In genomic region chr2:189287982-189288494, GRCh38 we compare ENCODE assay signal across 8 cellular contexts.
A peak's percentile ranks its signal among the peaks of the same experiment; 100 is the strongest.
DNase-seq lines count a peak whose midpoint lies in the region; ATAC-seq and TF ChIP-seq lines count a peak whose summit lies in the region.

No MANE protein-coding gene starts in this region.

- peak in 2 of 3 experiments; percentile 13 to 65 for DNase-seq in NCI-H1417 (lab: John Stamatoyannopoulos, UW)
- DNase-seq in NCI-H1417 treated with DMSO at 0.1 percent for 48 hours (lab: John Stamatoyannopoulos, UW) = no peak
- peak; percentile 92 for DNase-seq in LHCN-M2 (ENCODE audit: low read depth)
- no peak for DNase-seq in left cardiac atrium
- DNase-seq in stimulated activated naive CD8-positive, alpha-beta T cell treated with anti-CD3 and anti-CD28 coated beads, Interleukin-15, Interleukin-2, amounts not matched to agents 100 U/mL and 50 U/mL, for 24 hours = no peak
- DNase-seq in GDM1 (lab: John Stamatoyannopoulos, UW) = no peak

- TF ChIP-seq CTCF in VCaP (conservative IDR thresholded peaks at IDR 0.05) = peak; percentile 75

- intact Hi-C loops in left cardiac atrium (cut with DNase I) = loop anchor here in 1 of 2 donors (2.0 kb wide), 1 partner anchor 193 kb away; no protein-coding TSS in a partner anchor

- H3K27ac ChIP-seq in VCaP = no peak overlapping the region

- peak; percentile 87 for ATAC-seq in GM21717 (IDR thresholded peaks at IDR 0.05; ENCODE audit: unreplicated experiment)
- peak; percentile 63 to 67 for ATAC-seq in left cardiac atrium
- ATAC-seq in stimulated activated naive CD8-positive, alpha-beta T cell treated with anti-CD3 and anti-CD28 coated beads, Interleukin-15, Interleukin-2, amounts not matched to agents 100 U/mL and 50 U/mL, for 24 hours = peak; percentile 34

Comparison
In these comparisons a context has a peak if more than half of its experiments do, and no peak if none do; other contexts are left out.
1. DNase-seq: peak in NCI-H1417 (2 of 3) and LHCN-M2 (single experiment); none in NCI-H1417 treated with DMSO at 0.1 percent for 48 hours (single experiment), left cardiac atrium (single experiment), stimulated activated naive CD8-positive, alpha-beta T cell treated with anti-CD3 and anti-CD28 coated beads, Interleukin-15, Interleukin-2, amounts not matched to agents 100 U/mL and 50 U/mL, for 24 hours (single experiment) and GDM1 (single experiment).
2. ATAC-seq: peak in every context shown above with its lines; median percentile 87 in GM21717; 65 in left cardiac atrium; 34 in stimulated activated naive CD8-positive, alpha-beta T cell treated with anti-CD3 and anti-CD28 coated beads, Interleukin-15, Interleukin-2, amounts not matched to agents 100 U/mL and 50 U/mL, for 24 hours.